In genomic region chr7:157138424-157139141, GRCh38 we compare ENCODE assay signal across 1 cellular context.
TF ChIP-seq lines count a peak whose summit lies in the region.

Gene UBE3C, plus strand, starts transcription at chr7:157138926. Its CDS starts 347 bp downstream, at chr7:157139273.

TF ChIP-seq in A549, 52 proteins besides CTCF, POLR2A, EP300 and RAD21 (continued from another document):
- TF ChIP-seq, protein P1, sequence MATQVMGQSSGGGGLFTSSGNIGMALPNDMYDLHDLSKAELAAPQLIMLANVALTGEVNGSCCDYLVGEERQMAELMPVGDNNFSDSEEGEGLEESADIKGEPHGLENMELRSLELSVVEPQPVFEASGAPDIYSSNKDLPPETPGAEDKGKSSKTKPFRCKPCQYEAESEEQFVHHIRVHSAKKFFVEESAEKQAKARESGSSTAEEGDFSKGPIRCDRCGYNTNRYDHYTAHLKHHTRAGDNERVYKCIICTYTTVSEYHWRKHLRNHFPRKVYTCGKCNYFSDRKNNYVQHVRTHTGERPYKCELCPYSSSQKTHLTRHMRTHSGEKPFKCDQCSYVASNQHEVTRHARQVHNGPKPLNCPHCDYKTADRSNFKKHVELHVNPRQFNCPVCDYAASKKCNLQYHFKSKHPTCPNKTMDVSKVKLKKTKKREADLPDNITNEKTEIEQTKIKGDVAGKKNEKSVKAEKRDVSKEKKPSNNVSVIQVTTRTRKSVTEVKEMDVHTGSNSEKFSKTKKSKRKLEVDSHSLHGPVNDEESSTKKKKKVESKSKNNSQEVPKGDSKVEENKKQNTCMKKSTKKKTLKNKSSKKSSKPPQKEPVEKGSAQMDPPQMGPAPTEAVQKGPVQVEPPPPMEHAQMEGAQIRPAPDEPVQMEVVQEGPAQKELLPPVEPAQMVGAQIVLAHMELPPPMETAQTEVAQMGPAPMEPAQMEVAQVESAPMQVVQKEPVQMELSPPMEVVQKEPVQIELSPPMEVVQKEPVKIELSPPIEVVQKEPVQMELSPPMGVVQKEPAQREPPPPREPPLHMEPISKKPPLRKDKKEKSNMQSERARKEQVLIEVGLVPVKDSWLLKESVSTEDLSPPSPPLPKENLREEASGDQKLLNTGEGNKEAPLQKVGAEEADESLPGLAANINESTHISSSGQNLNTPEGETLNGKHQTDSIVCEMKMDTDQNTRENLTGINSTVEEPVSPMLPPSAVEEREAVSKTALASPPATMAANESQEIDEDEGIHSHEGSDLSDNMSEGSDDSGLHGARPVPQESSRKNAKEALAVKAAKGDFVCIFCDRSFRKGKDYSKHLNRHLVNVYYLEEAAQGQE (IDR thresholded peaks at IDR 0.05): no peak
- TF ChIP-seq BHLHE40 (IDR thresholded peaks at IDR 0.05; ENCODE audit: low read depth, low read length) (no peak), E2F6 (IDR thresholded peaks at IDR 0.05; ENCODE audit: borderline replicate concordance, low read depth) (peak; percentile 82; the same call in 1 of the 2 replicates), NFE2L2 (conservative IDR thresholded peaks at IDR 0.05; ENCODE audit: low read length) (no peak), ZSCAN20 (CRISPR knock-in tag; IDR thresholded peaks at IDR 0.05) (peak; percentile 43; the same call in 1 of the 2 replicates), FOXS1 (CRISPR knock-in tag; IDR thresholded peaks at IDR 0.05) (0 out of 2 replicates have a peak, but pooled peaks have one; percentile 13), ZNF302 (CRISPR knock-in tag; IDR thresholded peaks at IDR 0.05) (no peak)
